In the genomic region with DNA sequence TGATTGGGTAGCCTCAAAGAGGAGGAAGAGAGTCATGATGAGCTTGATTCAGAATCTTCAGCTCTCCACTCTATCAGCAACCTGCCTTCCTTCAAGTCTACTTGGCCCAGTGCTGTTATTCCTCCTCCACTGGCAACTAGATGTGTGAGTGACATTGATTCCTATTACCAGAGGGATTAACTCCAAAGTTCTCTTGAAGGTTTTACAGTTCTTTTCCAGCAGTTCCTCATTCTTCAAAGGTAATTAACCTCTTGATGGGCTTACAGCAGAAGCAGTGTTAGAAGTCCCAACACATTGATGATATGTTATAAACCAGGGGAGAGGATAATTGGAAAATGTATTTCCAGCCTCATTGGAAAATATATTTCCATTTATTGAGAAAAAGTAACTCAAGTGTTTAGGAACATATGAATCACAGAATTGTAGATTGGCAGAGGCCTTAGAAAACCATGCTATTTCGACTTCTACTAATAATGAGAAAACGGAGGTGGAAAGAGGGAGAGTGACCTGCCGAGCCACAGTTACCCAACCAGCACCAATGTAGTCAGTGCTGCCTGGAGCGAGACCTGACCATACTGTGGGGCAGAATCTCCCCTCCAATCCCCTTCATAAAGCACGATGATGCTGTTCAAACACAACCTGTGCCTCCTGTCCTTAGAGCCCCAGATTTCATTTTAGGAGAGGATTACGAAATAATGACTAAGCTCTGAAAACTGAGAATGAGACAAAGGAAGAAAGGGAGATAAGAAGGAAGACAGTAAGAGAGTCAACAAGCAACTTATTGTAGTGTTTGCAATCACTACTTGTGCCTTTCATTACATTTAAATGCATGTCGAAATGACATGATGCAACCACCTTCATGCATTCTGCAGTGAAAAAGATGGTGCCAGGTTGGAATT, we compare ENCODE assay signal across 8 cellular contexts.
DNase-seq lines count a peak whose midpoint lies in the region; ATAC-seq and TF ChIP-seq lines count a peak whose summit lies in the region.

No MANE protein-coding gene starts in this region.

- peaks cover 88% of the 10 kb centered on the region for H3K4me1 Mint-ChIP-seq in activated CD4-positive, alpha-beta T cell treated with anti-CD3 and anti-CD28 coated beads for 36 hours
- H3K4me1 Mint-ChIP-seq in nephron progenitor cell = peaks cover under 1% of the 10 kb centered on the region

- no peaks in the 10 kb centered on the region for H3K27me3 ChIP-seq in lung (ENCODE audit: control insufficient read depth, insufficient read depth)

- peak overlapping the region; percentile 34 for H3K4me3 Mint-ChIP-seq in activated CD4-positive, alpha-beta T cell treated with anti-CD3 and anti-CD28 coated beads for 36 hours
- no peak overlapping the region for H3K4me3 Mint-ChIP-seq in nephron progenitor cell

- DNase-seq in activated CD4-positive, alpha-beta T cell treated with anti-CD3 and anti-CD28 coated beads for 36 hours = peak; percentile 73
- DNase-seq in activated CD4-positive, alpha-beta T cell treated with anti-CD3 and anti-CD28 coated beads for 1 hour = no peak
- DNase-seq in RWPE1 (ENCODE audit: low spot score) (no peak), lung (ENCODE audit: low spot score) (no peak), nephron progenitor cell (no peak), head of caudate nucleus (no peak), KG1 (lab: John Stamatoyannopoulos, UW) (no peak)

- no peak overlapping the region for H3K4me3 ChIP-seq in lung

- H3K36me3 Mint-ChIP-seq in activated CD4-positive, alpha-beta T cell treated with anti-CD3 and anti-CD28 coated beads for 36 hours (ENCODE audit: low read depth) = peaks cover 2% of the 10 kb centered on the region
- no peaks in the 10 kb centered on the region for H3K36me3 Mint-ChIP-seq in nephron progenitor cell (ENCODE audit: low read depth)

- H3K9me3 ChIP-seq in lung (ENCODE audit: control insufficient read depth in 2 of 2, insufficient read depth in 1 of 2, low read length in 1 of 2) = no peaks in the 10 kb centered on the region

- peaks cover 3 to 15% of the 10 kb centered on the region in 2 donors for H3K4me1 ChIP-seq in lung (ENCODE audit: control insufficient read depth in 2 of 2, insufficient read depth in 2 of 2, low read length in 2 of 2)

- H3K27ac Mint-ChIP-seq in activated CD4-positive, alpha-beta T cell treated with anti-CD3 and anti-CD28 coated beads for 36 hours = peak overlapping the region; percentile 88
- no peak overlapping the region for H3K27ac Mint-ChIP-seq in nephron progenitor cell

- no peaks in the 10 kb centered on the region for H3K36me3 ChIP-seq in lung (ENCODE audit: control insufficient read depth in 2 of 2, insufficient read depth in 2 of 2, low read length in 2 of 2)

- 68 to 69% methylated on average over 7 of the region's 7 CpGs for WGBS in lung, 2 donors

- no peaks in the 10 kb centered on the region for H3K27me3 Mint-ChIP-seq in activated CD4-positive, alpha-beta T cell treated with anti-CD3 and anti-CD28 coated beads for 36 hours
- peaks cover 4% of the 10 kb centered on the region for H3K27me3 Mint-ChIP-seq in nephron progenitor cell (ENCODE audit: low read depth, poor library complexity)

- CTCF ChIA-PET in activated CD4-positive, alpha-beta T cell treated with anti-CD3 and anti-CD28 coated beads for 36 hours (lab: Charles Lee) = interaction anchor here (0.8 to 5.6 kb wide), 6 partner anchors 8 to 277 kb away, joined by 3 to 26 read pairs (median 6); no protein-coding TSS in a partner anchor
- CTCF ChIA-PET in RWPE1 (lab: Yijun Ruan, JAX) = no interaction called here

- peak; percentile 75 for ATAC-seq in activated CD4-positive, alpha-beta T cell treated with anti-CD3 and anti-CD28 coated beads for 36 hours
- ATAC-seq in HG02678 (IDR thresholded peaks at IDR 0.05; ENCODE audit: unreplicated experiment) (peak; percentile 83), lung (ENCODE audit: insufficient read depth, low FRiP score) (peak; percentile 44)

- TF ChIP-seq CTCF in RWPE1 (conservative IDR thresholded peaks at IDR 0.05; ENCODE audit: low read depth) (no peak), lung (IDR thresholded peaks at IDR 0.05; ENCODE audit: control extremely low read depth, extremely low read depth) (no peak), nephron progenitor cell (IDR thresholded peaks at IDR 0.05) (no peak)

- intact Hi-C loops in activated CD4-positive, alpha-beta T cell treated with anti-CD3 and anti-CD28 coated beads for 36 hours (cut with DNase I, micrococcal nuclease) = loop anchor here (1.0 to 10.0 kb wide), 9 partner anchors 22 to 1014 kb away; a partner anchor contains a TSS
- intact Hi-C loops in head of caudate nucleus (cut with DNase I) = no loop called here

- H3K9me3 Mint-ChIP-seq in activated CD4-positive, alpha-beta T cell treated with anti-CD3 and anti-CD28 coated beads for 36 hours (ENCODE audit: low read depth) = no peaks in the 10 kb centered on the region
- H3K9me3 Mint-ChIP-seq in nephron progenitor cell = peaks cover 3% of the 10 kb centered on the region

- POLR2A ChIA-PET in activated CD4-positive, alpha-beta T cell treated with anti-CD3 and anti-CD28 coated beads for 36 hours (lab: Charles Lee) = interaction anchor here (0.6 to 3.2 kb wide), 2 partner anchors 8 to 16 kb away, joined by 7 to 16 read pairs; no protein-coding TSS in a partner anchor
- POLR2A ChIA-PET in RWPE1 (lab: Yijun Ruan, JAX; ENCODE audit: low non-redundant PET) = no interaction called here

- H3K27ac ChIP-seq in RWPE1 = peak overlapping the region; percentile 52; the same call in 1 of the 2 replicates
- peak overlapping the region in 1 of 2 donors; percentile 72 for H3K27ac ChIP-seq in lung (ENCODE audit: low read depth in 1 of 2, low read length in 1 of 2)
